In the genomic region with DNA sequence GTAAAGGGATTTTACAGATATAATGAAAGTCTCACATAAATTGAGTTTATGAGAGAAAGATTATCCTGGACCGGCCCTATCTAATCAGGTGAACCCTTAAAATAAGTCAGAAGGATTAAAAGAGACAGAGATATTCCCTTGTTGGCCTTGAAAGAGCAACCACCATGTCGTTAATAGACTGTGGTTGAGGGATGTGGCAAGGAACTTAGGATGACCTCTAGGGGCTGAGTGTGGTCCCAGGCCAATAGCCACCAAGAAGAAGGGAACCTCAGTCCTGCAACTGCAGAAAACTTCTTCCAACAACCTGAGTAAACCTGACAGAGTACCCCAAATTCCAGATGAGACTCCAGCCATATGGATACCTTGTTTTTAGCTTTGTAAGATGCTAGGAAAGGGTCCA, we compare ENCODE assay signal across 13 cellular contexts.
DNase-seq lines count a peak whose midpoint lies in the region; ATAC-seq and TF ChIP-seq lines count a peak whose summit lies in the region.
"Had no signal": no experiment of that assay in that cellular context is flagged by ENCODE, and none has a peak within 500 bp of the region (broad histone marks: within the 10 kb centered on the region; RNA-seq: fewer than 3 reads in every experiment).

No MANE protein-coding gene starts in this region.

- no peaks in the 10 kb centered on the region for H3K4me1 Mint-ChIP-seq in WTC11
- H3K4me1 Mint-ChIP-seq in activated CD4-positive, alpha-beta T cell treated with anti-CD3 and anti-CD28 coated beads for 36 hours: no peaks in the 10 kb centered on the region

- H3K27ac Mint-ChIP-seq in WTC11: no peak overlapping the region
- H3K27ac Mint-ChIP-seq in activated CD4-positive, alpha-beta T cell treated with anti-CD3 and anti-CD28 coated beads for 36 hours: no peak overlapping the region

- no peaks in the 10 kb centered on the region for H3K36me3 Mint-ChIP-seq in WTC11
- H3K36me3 Mint-ChIP-seq in activated CD4-positive, alpha-beta T cell treated with anti-CD3 and anti-CD28 coated beads for 36 hours (ENCODE audit: low read depth): no peaks in the 10 kb centered on the region

- ATAC-seq in GM19397 (IDR thresholded peaks at IDR 0.05; ENCODE audit: unreplicated experiment) (peak; percentile 58), HG03159 (IDR thresholded peaks at IDR 0.05; ENCODE audit: unreplicated experiment) (peak; percentile 86), WTC11 (peak; percentile 100), GM21381 (IDR thresholded peaks at IDR 0.05; ENCODE audit: unreplicated experiment) (no peak)
- no peak for ATAC-seq in activated CD4-positive, alpha-beta T cell treated with anti-CD3 and anti-CD28 coated beads for 36 hours

- H3K9me3 Mint-ChIP-seq in WTC11: no peaks in the 10 kb centered on the region
- H3K9me3 Mint-ChIP-seq in activated CD4-positive, alpha-beta T cell treated with anti-CD3 and anti-CD28 coated beads for 36 hours (ENCODE audit: low read depth): peaks cover 3% of the 10 kb centered on the region

- H3K9me3 ChIP-seq in spleen: peaks cover 0 to under 1% (median 0%) of the 10 kb centered on the region in 8 donors

- no peaks in the 10 kb centered on the region for H3K27me3 ChIP-seq in spleen (replicated peaks in 1 of 7)
- H3K27me3 ChIP-seq: tibial nerve had no signal

- H3K4me3 Mint-ChIP-seq in WTC11: no peak overlapping the region
- no peak overlapping the region for H3K4me3 Mint-ChIP-seq in activated CD4-positive, alpha-beta T cell treated with anti-CD3 and anti-CD28 coated beads for 36 hours

- TF ChIP-seq CTCF in GM12865 (IDR thresholded peaks at IDR 0.05; ENCODE audit: insufficient read depth, low read depth, low read length, missing control alignments) (peak; percentile 29), WTC11 (IDR thresholded peaks at IDR 0.05) (no peak), spleen (IDR thresholded peaks at IDR 0.05 in 8 of 11, conservative IDR thresholded peaks at IDR 0.05 in 3 of 11) (no peak)

- WGBS in spleen, 5 donors: 50 to 58% (median 53%) methylated on average over 2 of the region's 2 CpGs

- H3K36me3 ChIP-seq in spleen: no peaks in the 10 kb centered on the region
- H3K36me3 ChIP-seq: tibial nerve had no signal

- no peaks in the 10 kb centered on the region; the same call in 1 of the 2 replicates for H3K27me3 Mint-ChIP-seq in WTC11 (ENCODE audit: low read depth)
- no peaks in the 10 kb centered on the region for H3K27me3 Mint-ChIP-seq in activated CD4-positive, alpha-beta T cell treated with anti-CD3 and anti-CD28 coated beads for 36 hours

- H3K4me3 ChIP-seq in GM12865 (ENCODE audit: low read depth, low read length) (no peak overlapping the region), spleen (no peak overlapping the region)
- H3K4me3 ChIP-seq: tibial nerve had no signal

- intact Hi-C loops in activated CD4-positive, alpha-beta T cell treated with anti-CD3 and anti-CD28 coated beads for 36 hours (cut with DNase I, micrococcal nuclease): no loop called here
- intact Hi-C loops in spleen (cut with DNase I; ENCODE audit: low total_unique reads): no loop called here

- POLR2A ChIA-PET in WTC11 (lab: Charles Lee): no interaction called here
- POLR2A ChIA-PET in activated CD4-positive, alpha-beta T cell treated with anti-CD3 and anti-CD28 coated beads for 36 hours (lab: Charles Lee): no interaction called here

- DNase-seq in GM12865 (ENCODE audit: low read depth) (peak; percentile 41), WTC11 (ENCODE audit: low spot score) (peak; percentile 29), spleen (no peak), ureter (ENCODE audit: low spot score) (no peak)
- DNase-seq in activated CD4-positive, alpha-beta T cell treated with anti-CD3 and anti-CD28 coated beads for 36 hours: no peak
- DNase-seq: activated naive CD4-positive, alpha-beta T cell treated with Interleukin-2 at 50 U/mL for 16 hours; effector CD4-positive, alpha-beta T cell; NCI-H748 treated with DMSO at 0.1 percent for 48 hours had no signal

- H3K27ac ChIP-seq in spleen: no peak overlapping the region
- H3K27ac ChIP-seq: tibial nerve, VCaP had no signal

- no peaks in the 10 kb centered on the region for H3K4me1 ChIP-seq in spleen
- H3K4me1 ChIP-seq: tibial nerve had no signal

- CTCF ChIA-PET in WTC11 (lab: Charles Lee): no interaction called here
- CTCF ChIA-PET in activated CD4-positive, alpha-beta T cell treated with anti-CD3 and anti-CD28 coated beads for 36 hours (lab: Charles Lee): no interaction called here

- no peak for TF ChIP-seq POLR2A in spleen (IDR thresholded peaks at IDR 0.05)

TF ChIP-seq in WTC11, 78 proteins besides CTCF, POLR2A, EP300 and RAD21:
- TF ChIP-seq MYBL2 (CRISPR knock-in tag; IDR thresholded peaks at IDR 0.05) (no peak), JAZF1 (CRISPR knock-in tag; IDR thresholded peaks at IDR 0.05) (no peak), GTF2I (CRISPR knock-in tag; conservative IDR thresholded peaks at IDR 0.05) (no peak), ZNF263 (CRISPR knock-in tag; IDR thresholded peaks at IDR 0.05; ENCODE audit: low read depth) (no peak), EMX1 (CRISPR knock-in tag; IDR thresholded peaks at IDR 0.05) (no peak), NFATC4 (CRISPR knock-in tag; IDR thresholded peaks at IDR 0.05) (no peak), SMAD4 (CRISPR knock-in tag; IDR thresholded peaks at IDR 0.05) (no peak)

Comparison
In these comparisons a context has a peak if more than half of its experiments do, and no peak if none do; other contexts are left out.
1. DNase-seq: peak in GM12865 (single experiment) and WTC11 (single experiment); none in activated CD4-positive, alpha-beta T cell treated with anti-CD3 and anti-CD28 coated beads for 36 hours (single experiment), spleen (single experiment) and ureter (single experiment).
2. ATAC-seq: peak in GM19397 (single experiment), HG03159 (single experiment) and WTC11 (single experiment); none in activated CD4-positive, alpha-beta T cell treated with anti-CD3 and anti-CD28 coated beads for 36 hours (single experiment) and GM21381 (single experiment).